In genomic region chr3:89954135-89954534, GRCh38 we compare ENCODE assay signal across 19 cellular contexts.
DNase-seq lines count a peak whose midpoint lies in the region; ATAC-seq and TF ChIP-seq lines count a peak whose summit lies in the region.
"Had no signal": no experiment of that assay in that cellular context is flagged by ENCODE, and none has a peak within 500 bp of the region (broad histone marks: within the 10 kb centered on the region; RNA-seq: fewer than 3 reads in every experiment).

No MANE protein-coding gene starts in this region.

- H3K27ac Mint-ChIP-seq in MCF 10A (ENCODE audit: low read depth, unreplicated experiment) = no peak overlapping the region
- H3K27ac Mint-ChIP-seq: B cell; CD8-positive, alpha-beta T cell; GM23338; IgD-negative memory B cell had no signal

- H3K4me1 ChIP-seq in breast epithelium (no peaks in the 10 kb centered on the region), mammary epithelial cell (ENCODE audit: insufficient read depth, low read length) (no peaks in the 10 kb centered on the region), mucosa of descending colon (ENCODE audit: low read depth) (peaks cover 17% of the 10 kb centered on the region), stomach (no peaks in the 10 kb centered on the region)
- H3K4me1 ChIP-seq: BLaER1 treated with 17β-estradiol and CSF1 and Interleukin-3, amounts not matched to agents 10 nM and 100 nM had no signal

- POLR2A ChIA-PET in MCF 10A (lab: Yijun Ruan, JAX) = no interaction called here

- no peak overlapping the region for H3K4me3 Mint-ChIP-seq in MCF 10A (ENCODE audit: unreplicated experiment)
- H3K4me3 Mint-ChIP-seq: B cell; CD8-positive, alpha-beta T cell; GM23338; IgD-negative memory B cell had no signal

- no peaks in the 10 kb centered on the region for H4K20me1 ChIP-seq in mammary epithelial cell (ENCODE audit: insufficient read depth, low read length)
- H4K20me1 ChIP-seq: BLaER1 treated with 17β-estradiol and CSF1 and Interleukin-3, amounts not matched to agents 10 nM and 100 nM had no signal

- TF ChIP-seq POLR2A in breast epithelium (IDR thresholded peaks at IDR 0.05) (no peak), stomach (IDR thresholded peaks at IDR 0.05) (no peak)

- H3K4me2 ChIP-seq in mammary epithelial cell (ENCODE audit: insufficient read depth, low read depth, low read length) = no peak overlapping the region
- H3K4me2 ChIP-seq: BLaER1 treated with 17β-estradiol and CSF1 and Interleukin-3, amounts not matched to agents 10 nM and 100 nM; GM23338 had no signal

- H3K9me3 Mint-ChIP-seq in MCF 10A (ENCODE audit: unreplicated experiment) = no peaks in the 10 kb centered on the region

- H3K36me3 ChIP-seq in breast epithelium (no peaks in the 10 kb centered on the region), mammary epithelial cell (ENCODE audit: insufficient read depth, low read length) (no peaks in the 10 kb centered on the region), mucosa of descending colon (ENCODE audit: low read depth) (no peaks in the 10 kb centered on the region), stomach (no peaks in the 10 kb centered on the region)
- H3K36me3 ChIP-seq: BLaER1 treated with 17β-estradiol and CSF1 and Interleukin-3, amounts not matched to agents 10 nM and 100 nM had no signal

- TF ChIP-seq EP300 in stomach (IDR thresholded peaks at IDR 0.05) = no peak

- BruUV-seq in MCF 10A (replicated peaks; lab: Mats Ljungman, UMichigan) (no TSS peak), mammary epithelial cell (replicated peaks; lab: Mats Ljungman, UMichigan) (no TSS peak)

- CTCF ChIA-PET in MCF 10A (lab: Yijun Ruan, JAX) = no interaction called here
- CTCF ChIA-PET in mammary epithelial cell (lab: Charles Lee; ENCODE audit: low non-redundant PET) = no interaction called here

- DNase-seq in MCF 10A (ENCODE audit: unreplicated experiment) (peak; percentile 28), breast epithelium (ENCODE audit: low spot score in 2 of 2) (no peak), mammary epithelial cell (peak; percentile 16), mucosa of descending colon (peak in 1 of 3 donors; percentile 32), DMS 273 treated with DMSO at 0.1 percent for 48 hours (lab: John Stamatoyannopoulos, UW) (no peak), stomach (no peak), midbrain (lab: John Stamatoyannopoulos, UW) (no peak)
- DNase-seq: 8988T; Calu3; CD8-positive, alpha-beta T cell; DMS79; GDM1; HCEC 1CT had no signal

- H3K79me2 ChIP-seq in mammary epithelial cell (ENCODE audit: insufficient read depth, low read length) = no peaks in the 10 kb centered on the region

- no peaks in the 10 kb centered on the region for H3K4me1 Mint-ChIP-seq in MCF 10A (ENCODE audit: insufficient read depth, unreplicated experiment)
- H3K4me1 Mint-ChIP-seq: B cell, IgD-negative memory B cell had no signal

- dilution Hi-C loops in mammary epithelial cell (cut with HindIII; ENCODE audit: low sequenced_read_pairs) = no loop called here

- H3K9ac ChIP-seq in mammary epithelial cell (ENCODE audit: insufficient read depth, low read length) = no peak overlapping the region
- H3K9ac ChIP-seq: BLaER1 treated with 17β-estradiol and CSF1 and Interleukin-3, amounts not matched to agents 10 nM and 100 nM had no signal

- intact Hi-C loops in MCF 10A (cut with micrococcal nuclease) (no loop called here), breast epithelium (cut with DNase I; ENCODE audit: low total_unique reads) (no loop called here), mammary epithelial cell (cut with micrococcal nuclease) (no loop called here), mucosa of descending colon (cut with DNase I, micrococcal nuclease) (no loop called here), stomach (cut with DNase I; ENCODE audit: low total_unique reads) (no loop called here)

- ATAC-seq in mucosa of descending colon = peak; percentile 86
- ATAC-seq in HG03280 (IDR thresholded peaks at IDR 0.05; ENCODE audit: unreplicated experiment) = no peak
- ATAC-seq: CD8-positive, alpha-beta T cell; GM23338; HepG2 had no signal

- no peak overlapping the region for H3K4me3 ChIP-seq in breast epithelium
- H3K4me3 ChIP-seq in mammary epithelial cell (replicated peaks in 1 of 3; ENCODE audit: insufficient read depth in 1 of 3, low read depth in 2 of 3, low read length in 3 of 3) = no peak overlapping the region
- no peak overlapping the region for H3K4me3 ChIP-seq in mucosa of descending colon
- no peak overlapping the region for H3K4me3 ChIP-seq in stomach
- H3K4me3 ChIP-seq: BLaER1 treated with 17β-estradiol and CSF1 and Interleukin-3, amounts not matched to agents 10 nM and 100 nM; GM23338 had no signal

- WGBS in mammary epithelial cell (ENCODE audit: low coverage, missing lambda C conversion rate) = 38% methylated on average over 1 of the region's 3 CpGs
- 88 to 92% (median 91%) methylated on average over 3 of the region's 3 CpGs for WGBS in stomach, 5 donors

- H3K9me3 ChIP-seq in breast epithelium (no peaks in the 10 kb centered on the region), mammary epithelial cell (replicated peaks; ENCODE audit: insufficient read depth, low read length) (no peaks in the 10 kb centered on the region), mucosa of descending colon (no peaks in the 10 kb centered on the region), stomach (no peaks in the 10 kb centered on the region)

- H3K27me3 ChIP-seq in breast epithelium (no peaks in the 10 kb centered on the region), mammary epithelial cell (ENCODE audit: insufficient read depth, low read length) (no peaks in the 10 kb centered on the region), stomach (no peaks in the 10 kb centered on the region)
- H3K27me3 ChIP-seq: BLaER1 treated with 17β-estradiol and CSF1 and Interleukin-3, amounts not matched to agents 10 nM and 100 nM had no signal

- in situ Hi-C loops in mammary epithelial cell (cut with MboI; ENCODE audit: low sequenced_read_pairs in 2 of 2) = no loop called here

- H3K27ac ChIP-seq in breast epithelium (no peak overlapping the region), mammary epithelial cell (ENCODE audit: insufficient read depth, low read depth, low read length) (no peak overlapping the region), stomach (no peak overlapping the region)
- H3K27ac ChIP-seq: BLaER1 treated with 17β-estradiol and CSF1 and Interleukin-3, amounts not matched to agents 10 nM and 100 nM had no signal

- no peaks in the 10 kb centered on the region for H3K36me3 Mint-ChIP-seq in MCF 10A (ENCODE audit: insufficient read depth, unreplicated experiment)
- H3K36me3 Mint-ChIP-seq: CD8-positive, alpha-beta T cell; IgD-negative memory B cell had no signal

- no peaks in the 10 kb centered on the region for H3K27me3 Mint-ChIP-seq in MCF 10A (ENCODE audit: insufficient read depth, unreplicated experiment)
- H3K27me3 Mint-ChIP-seq: B cell, IgD-negative memory B cell had no signal

- no peak for TF ChIP-seq CTCF in MCF 10A (IDR thresholded peaks at IDR 0.05; ENCODE audit: unreplicated experiment)
- no peak for TF ChIP-seq CTCF in breast epithelium (IDR thresholded peaks at IDR 0.05)
- no peak for TF ChIP-seq CTCF in mammary epithelial cell (conservative IDR thresholded peaks at IDR 0.05 in 1 of 2, IDR thresholded peaks at IDR 0.05 in 1 of 2; ENCODE audit: extremely low read depth in 1 of 2, insufficient read depth in 1 of 2, low read depth in 1 of 2, low read length in 2 of 2)
- no peak for TF ChIP-seq CTCF in mucosa of descending colon (IDR thresholded peaks at IDR 0.05)
- no peak for TF ChIP-seq CTCF in stomach (IDR thresholded peaks at IDR 0.05)

- H2AFZ ChIP-seq in mammary epithelial cell (ENCODE audit: low read depth, low read length) = no peak overlapping the region
- H2AFZ ChIP-seq: GM23338 had no signal

Comparison
In these comparisons a context has a peak if more than half of its experiments do, and no peak if none do; other contexts are left out.
1. DNase-seq: peak in MCF 10A (single experiment) and mammary epithelial cell (single experiment); none in breast epithelium (0 of 2), DMS 273 treated with DMSO at 0.1 percent for 48 hours (single experiment), stomach (single experiment) and midbrain (single experiment).